8 cellular contexts compared by ENCODE assay signal in genomic region chr6:35496036-35496850, GRCh38. TPM values are rescaled to one million over a fixed set of nuclear protein-coding genes. Genes with fewer than 3 reads are reported as not detected.
A peak's percentile ranks its signal among the peaks of the same experiment; 100 is the strongest.
DNase-seq lines count a peak whose midpoint lies in the region; ATAC-seq and TF ChIP-seq lines count a peak whose summit lies in the region.

No MANE protein-coding gene starts in this region.

- H3K9me3 ChIP-seq in SJSA1 (replicated peaks) (no peaks in the 10 kb centered on the region), esophagus squamous epithelium (no peaks in the 10 kb centered on the region)

- H3K4me3 Mint-ChIP-seq in nephron progenitor cell = peak overlapping the region; percentile 86

- no peak for ATAC-seq in HG02623 (IDR thresholded peaks at IDR 0.05; ENCODE audit: unreplicated experiment)
- no peak for ATAC-seq in HG02885 (IDR thresholded peaks at IDR 0.05; ENCODE audit: poor library complexity, unreplicated experiment)
- no peak for ATAC-seq in GM21619 (IDR thresholded peaks at IDR 0.05; ENCODE audit: unreplicated experiment)

- H3K27ac ChIP-seq in SJSA1 = peak overlapping the region; percentile 50
- peak overlapping the region; percentile 95 to 99 (median 98) for H3K27ac ChIP-seq in esophagus squamous epithelium

- H3K4me1 ChIP-seq in SJSA1 (replicated peaks) = peaks cover 63% of the 10 kb centered on the region
- H3K4me1 ChIP-seq in esophagus squamous epithelium = peaks cover 42 to 71% (median 45%) of the 10 kb centered on the region in 3 donors

- DNase-seq in GM10266 (ENCODE audit: extremely low spot score) (peak; percentile 66), SJSA1 (ENCODE audit: low read depth in 1 of 2, low spot score in 2 of 2) (peak in 1 of 2 experiments; percentile 66), esophagus squamous epithelium (lab: John Stamatoyannopoulos, UW) (no peak), nephron progenitor cell (peak; percentile 65)
- no peak for DNase-seq in effector CD8-positive, alpha-beta T cell (lab: John Stamatoyannopoulos, UW)

- no peak for TF ChIP-seq CTCF in GM10266 (IDR thresholded peaks at IDR 0.05; ENCODE audit: control insufficient read depth, insufficient read depth, low read depth, missing control alignments)
- TF ChIP-seq CTCF in esophagus squamous epithelium (IDR thresholded peaks at IDR 0.05) = no peak
- TF ChIP-seq CTCF in nephron progenitor cell (IDR thresholded peaks at IDR 0.05) = no peak

- H3K36me3 ChIP-seq in SJSA1 = peaks cover 19% of the 10 kb centered on the region
- H3K36me3 ChIP-seq in esophagus squamous epithelium = peaks cover 0 to 4% (median 0%) of the 10 kb centered on the region in 3 donors

- no peaks in the 10 kb centered on the region for H3K36me3 Mint-ChIP-seq in nephron progenitor cell (ENCODE audit: low read depth)

- intact Hi-C loops in esophagus squamous epithelium (cut with DNase I) = no loop called here

- WGBS in esophagus squamous epithelium, 2 donors = 7% methylated on average over 3 of the region's 64 CpGs; no CpG with 5 or more reads in 1 of the 2 donors

- H3K27ac Mint-ChIP-seq in nephron progenitor cell = peak overlapping the region; percentile 88

- H3K27me3 Mint-ChIP-seq in nephron progenitor cell (ENCODE audit: low read depth, poor library complexity) = no peaks in the 10 kb centered on the region

- H3K9me3 Mint-ChIP-seq in nephron progenitor cell = no peaks in the 10 kb centered on the region

- H3K4me1 Mint-ChIP-seq in nephron progenitor cell = peaks cover 76% of the 10 kb centered on the region

- no peak for TF ChIP-seq POLR2A in esophagus squamous epithelium (IDR thresholded peaks at IDR 0.05)

- H3K27me3 ChIP-seq in SJSA1 (replicated peaks) (no peaks in the 10 kb centered on the region), esophagus squamous epithelium (peaks cover 0 to 38% (median 0%) of the 10 kb centered on the region in 4 donors)

- H3K4me3 ChIP-seq in SJSA1 = peak overlapping the region; percentile 84
- H3K4me3 ChIP-seq in esophagus squamous epithelium = peak overlapping the region; percentile 83 to 96 (median 92)

RNA-seq across cellular contexts. Expression of gene TEAD3, which starts 0.6 kb away (rescaled TPM):
- total RNA-seq in SJSA1 (2014; rRNA removed; shearing (Covaris generic)) = 14.5 and 24.4 TPM in 2 replicates
- total RNA-seq in esophagus squamous epithelium = 10 to 100 TPM; 13.7 to 33.5 (median 29.3) TPM

RNA-seq across cellular contexts. Expression of gene TULP1, which starts 16.5 kb away (rescaled TPM):
- total RNA-seq in SJSA1 (2014; rRNA removed; shearing (Covaris generic)) = not detected in 2 replicates
- total RNA-seq in esophagus squamous epithelium = not detected

RNA-seq across cellular contexts. Expression of gene RPL10A, which starts 28.0 kb away (rescaled TPM):
- total RNA-seq in SJSA1 (2014; rRNA removed; shearing (Covaris generic)) = 983 and 1,383 TPM in 2 replicates
- 1,000 to 10,000 TPM; 1,152 to 2,101 (median 1,461) TPM for total RNA-seq in esophagus squamous epithelium

RNA-seq across cellular contexts. Expression of gene FANCE, which starts 44.1 kb away (rescaled TPM):
- total RNA-seq in SJSA1 (2014; rRNA removed; shearing (Covaris generic)) = 16.3 and 20.2 TPM in 2 replicates
- total RNA-seq in esophagus squamous epithelium = 10 to 100 TPM in 1 of 4 donors, 1 to 10 TPM in 3; 6.9 to 15.5 (median 8.0) TPM

Comparison
In these comparisons a context has a peak if more than half of its experiments do, and no peak if none do; other contexts are left out.
1. DNase-seq: peak in GM10266 (single experiment) and nephron progenitor cell (single experiment); none in esophagus squamous epithelium (single experiment) and effector CD8-positive, alpha-beta T cell (single experiment).